Comparison of ENCODE assay signal across 14 cellular contexts in genomic region chr21:46108827-46109226, GRCh38. TPM values are rescaled to one million over a fixed set of nuclear protein-coding genes. Genes with fewer than 3 reads are reported as not detected.
DNase-seq lines count a peak whose midpoint lies in the region; ATAC-seq and TF ChIP-seq lines count a peak whose summit lies in the region.
"Had no signal": no experiment of that assay in that cellular context is flagged by ENCODE, and none has a peak within 500 bp of the region (broad histone marks: within the 10 kb centered on the region; RNA-seq: fewer than 3 reads in every experiment).

No MANE protein-coding gene starts in this region.

- H3K9me3 Mint-ChIP-seq in endodermal cell (peaks cover 39% of the 10 kb centered on the region), mesothelial cell of epicardium (peaks cover 41% of the 10 kb centered on the region)
- peaks cover 17% of the 10 kb centered on the region for H3K9me3 Mint-ChIP-seq in T-helper 2 cell treated with Interferon-gamma antibody and Interleukin-4, amounts not matched to agents 5 μg/mL and 100 μg/mL, for 36 hours

- H3K4me1 ChIP-seq in right atrium auricular region (peaks cover 0 to 26% of the 10 kb centered on the region in 2 donors), endodermal cell (ENCODE audit: control insufficient read depth, insufficient read depth, low read length) (peaks cover 6% of the 10 kb centered on the region), mucosa of descending colon (ENCODE audit: low read depth) (no peaks in the 10 kb centered on the region), stomach (peaks cover 3 to 28% (median 23%) of the 10 kb centered on the region in 4 donors)

- ATAC-seq in mucosa of descending colon, result no peak

- intact Hi-C loops in cardiac septum (cut with DNase I) (no loop called here), mucosa of descending colon (cut with DNase I, micrococcal nuclease) (no loop called here), stomach (cut with DNase I; ENCODE audit: low total_unique reads) (no loop called here)

- H3K4me3 ChIP-seq in right atrium auricular region (no peak overlapping the region), endodermal cell (ENCODE audit: low read length) (peak overlapping the region; percentile 82), mucosa of descending colon (no peak overlapping the region), stomach (no peak overlapping the region)

- H3K36me3 ChIP-seq in right atrium auricular region, result peaks cover 22% of the 10 kb centered on the region
- H3K36me3 ChIP-seq in endodermal cell (ENCODE audit: control insufficient read depth, insufficient read depth, low read length), result peaks cover 68% of the 10 kb centered on the region
- no peaks in the 10 kb centered on the region for H3K36me3 ChIP-seq in mucosa of descending colon (ENCODE audit: low read depth)
- H3K36me3 ChIP-seq in stomach, result peaks cover 11 to 22% (median 21%) of the 10 kb centered on the region in 4 donors

- no peak overlapping the region for H3K9ac ChIP-seq in endodermal cell (ENCODE audit: extremely low read depth, low read length, poor library complexity, severe bottlenecking)

- peaks cover 0 to 13% of the 10 kb centered on the region in 2 donors for H3K9me3 ChIP-seq in right atrium auricular region
- peaks cover 57% of the 10 kb centered on the region for H3K9me3 ChIP-seq in endodermal cell (ENCODE audit: control insufficient read depth, low read length)
- no peaks in the 10 kb centered on the region for H3K9me3 ChIP-seq in mucosa of descending colon
- peaks cover 0 to 20% (median 10%) of the 10 kb centered on the region in 4 donors for H3K9me3 ChIP-seq in stomach

- TF ChIP-seq EP300 in stomach (IDR thresholded peaks at IDR 0.05), result no peak

- H3K27ac ChIP-seq in right atrium auricular region (no peak overlapping the region), endodermal cell (ENCODE audit: low read depth, low read length) (no peak overlapping the region), stomach (peak overlapping the region in 1 of 5 donors; percentile 52)

- H3K27me3 Mint-ChIP-seq in endodermal cell (ENCODE audit: insufficient read depth) (no peaks in the 10 kb centered on the region), mesothelial cell of epicardium (ENCODE audit: low read depth) (no peaks in the 10 kb centered on the region)
- peaks cover 14% of the 10 kb centered on the region for H3K27me3 Mint-ChIP-seq in T-helper 2 cell treated with Interferon-gamma antibody and Interleukin-4, amounts not matched to agents 5 μg/mL and 100 μg/mL, for 36 hours (ENCODE audit: low read depth)

- 91 to 100% methylated on average over 5 to 7 of the region's 7 CpGs for WGBS in endodermal cell (ENCODE audit: insufficient coverage in 1 of 2, insufficient read length in 1 of 2), 2 experiments
- WGBS in stomach, 5 donors, result 83 to 98% (median 90%) methylated on average over 7 of the region's 7 CpGs

- DNase-seq in right atrium auricular region (ENCODE audit: low spot score), result peak; percentile 28
- DNase-seq in cardiac septum (ENCODE audit: low spot score), result no peak
- DNase-seq in endodermal cell, result peak; percentile 32
- peak in 2 of 3 donors; percentile 0 to 2 for DNase-seq in mucosa of descending colon
- peak; percentile 7 for DNase-seq in stomach
- no peak for DNase-seq in T-helper 2 cell treated with Interferon-gamma antibody and Interleukin-4, amounts not matched to agents 5 μg/mL and 100 μg/mL, for 36 hours (ENCODE audit: low spot score)
- no peak for DNase-seq in mesothelial cell of epicardium (ENCODE audit: low spot score in 2 of 2, unreplicated experiment in 2 of 2)
- DNase-seq in inferior parietal cortex (ENCODE audit: extremely low spot score), result no peak
- DNase-seq: KBM-7, NCI-H1436 treated with DMSO at 0.1 percent for 48 hours, NCI-H2081, NCI-H510A treated with DMSO at 0.1 percent for 48 hours had no signal

- TF ChIP-seq CTCF in right atrium auricular region (IDR thresholded peaks at IDR 0.05) (no peak), endodermal cell (conservative IDR thresholded peaks at IDR 0.05) (no peak), mucosa of descending colon (IDR thresholded peaks at IDR 0.05) (no peak), stomach (IDR thresholded peaks at IDR 0.05) (no peak), mesothelial cell of epicardium (IDR thresholded peaks at IDR 0.05; ENCODE audit: unreplicated experiment) (no peak)

- TF ChIP-seq POLR2A in stomach (IDR thresholded peaks at IDR 0.05), result no peak

- H3K27ac Mint-ChIP-seq in endodermal cell, result no peak overlapping the region
- H3K27ac Mint-ChIP-seq in T-helper 2 cell treated with Interferon-gamma antibody and Interleukin-4, amounts not matched to agents 5 μg/mL and 100 μg/mL, for 36 hours, result no peak overlapping the region
- H3K27ac Mint-ChIP-seq in mesothelial cell of epicardium, result no peak overlapping the region

- H3K4me1 Mint-ChIP-seq in endodermal cell (peaks cover 9% of the 10 kb centered on the region), mesothelial cell of epicardium (no peaks in the 10 kb centered on the region)
- H3K4me1 Mint-ChIP-seq in T-helper 2 cell treated with Interferon-gamma antibody and Interleukin-4, amounts not matched to agents 5 μg/mL and 100 μg/mL, for 36 hours (ENCODE audit: low read depth), result no peaks in the 10 kb centered on the region
- H3K4me1 Mint-ChIP-seq: CD8-positive, alpha-beta memory T cell had no signal

- H3K27me3 ChIP-seq in right atrium auricular region (no peaks in the 10 kb centered on the region), endodermal cell (ENCODE audit: control insufficient read depth, insufficient read depth, low read length, poor library complexity, severe bottlenecking) (no peaks in the 10 kb centered on the region), stomach (peaks cover 0 to 2% (median 0%) of the 10 kb centered on the region in 3 donors)

- no peak overlapping the region for H3K4me3 Mint-ChIP-seq in endodermal cell
- H3K4me3 Mint-ChIP-seq in T-helper 2 cell treated with Interferon-gamma antibody and Interleukin-4, amounts not matched to agents 5 μg/mL and 100 μg/mL, for 36 hours, result no peak overlapping the region
- H3K4me3 Mint-ChIP-seq in mesothelial cell of epicardium, result no peak overlapping the region
- H3K4me3 Mint-ChIP-seq: CD8-positive, alpha-beta memory T cell had no signal

- H3K36me3 Mint-ChIP-seq in endodermal cell (ENCODE audit: low read depth) (peaks cover 60% of the 10 kb centered on the region), mesothelial cell of epicardium (peaks cover 22% of the 10 kb centered on the region)
- H3K36me3 Mint-ChIP-seq in T-helper 2 cell treated with Interferon-gamma antibody and Interleukin-4, amounts not matched to agents 5 μg/mL and 100 μg/mL, for 36 hours (ENCODE audit: low read depth), result no peaks in the 10 kb centered on the region

RNA-seq across cellular contexts. Expression of gene COL6A2, which starts 10.9 kb away (rescaled TPM):
- total RNA-seq in right atrium auricular region (100 to 1,000 TPM; 249 to 252 TPM), cardiac septum (157 TPM), endodermal cell (100 to 1,000 TPM; 259 to 377 TPM), mucosa of descending colon (100 to 1,000 TPM in 2 of 3 donors, 10 to 100 TPM in 1; 65.1 to 858 (median 191) TPM), stomach (1,000 to 10,000 TPM in 1 of 5 donors, 100 to 1,000 TPM in 4; 351 to 3,737 (median 491) TPM), mesothelial cell of epicardium (846 to 986 TPM (median 933 TPM) in 3 replicates)
- polyA plus RNA-seq in endodermal cell (2013, experiment 1 of 2), result 117 TPM
- polyA plus RNA-seq in endodermal cell (2013, experiment 2 of 2), result 114 TPM
- polyA plus RNA-seq in stomach, result 100 to 1,000 TPM in 2 of 3 donors, 10 to 100 TPM in 1; 79.3 to 246 (median 113) TPM

RNA-seq across cellular contexts. Expression of gene FTCD, which starts 46.6 kb away (rescaled TPM):
- under 1 TPM in 1 of 2 donors, not detected in 1; 0.24 TPM for total RNA-seq in right atrium auricular region
- 0.83 TPM for total RNA-seq in cardiac septum
- total RNA-seq in endodermal cell, result 1 to 10 TPM; 3.5 to 4.6 TPM
- 3.0 TPM for polyA plus RNA-seq in endodermal cell (2013, experiment 1 of 2)
- 1.0 TPM for polyA plus RNA-seq in endodermal cell (2013, experiment 2 of 2)
- 1 to 10 TPM in 1 of 3 donors, under 1 TPM in 1, not detected in 1; 0.36 to 2.1 TPM for total RNA-seq in mucosa of descending colon
- 1 to 10 TPM in 2 of 5 donors, not detected in 3; 1.3 to 6.7 TPM for total RNA-seq in stomach
- 1 to 10 TPM in 1 of 3 donors, under 1 TPM in 2; 0.25 to 2.4 (median 0.53) TPM for polyA plus RNA-seq in stomach
- 8.8 to 12.5 TPM (median 9.6 TPM) in 3 replicates for total RNA-seq in mesothelial cell of epicardium
- total RNA-seq: CD8-positive, alpha-beta memory T cell had no signal
- polyA plus RNA-seq: AG04450; CD8-positive, alpha-beta memory T cell had no signal

Comparison
In these comparisons a context has a peak if more than half of its experiments do, and no peak if none do; other contexts are left out.
1. DNase-seq: peak in right atrium auricular region (single experiment), endodermal cell (single experiment), mucosa of descending colon (2 of 3) and stomach (single experiment); none in cardiac septum (single experiment), T-helper 2 cell treated with Interferon-gamma antibody and Interleukin-4, amounts not matched to agents 5 μg/mL and 100 μg/mL, for 36 hours (single experiment), mesothelial cell of epicardium (0 of 2) and inferior parietal cortex (single experiment).